In genomic region chr11:102807921-102808320, GRCh38 we compare ENCODE assay signal across 1 cellular context.
TF ChIP-seq lines count a peak whose summit lies in the region.

No MANE protein-coding gene starts in this region.

TF ChIP-seq in endothelial cell of umbilical vein, 7 proteins besides CTCF, POLR2A, EP300 and RAD21:
- TF ChIP-seq MAX (IDR thresholded peaks at IDR 0.05; ENCODE audit: insufficient read depth, insufficient read length) (no peak), FOS (IDR thresholded peaks at IDR 0.05; ENCODE audit: borderline replicate concordance, insufficient read depth, low read length) (no peak), GATA2 (IDR thresholded peaks at IDR 0.05; ENCODE audit: insufficient read depth, insufficient read length, low read depth, low read length) (no peak), EZH2 (IDR thresholded peaks at IDR 0.05; ENCODE audit: borderline replicate concordance, low read depth, low read length, severe bottlenecking) (no peak)
